Comparison of ENCODE assay signal across 1 cellular context in genomic region chr17:76946111-76946771, GRCh38.
TF ChIP-seq lines count a peak whose summit lies in the region.

No MANE protein-coding gene starts in this region.

TF ChIP-seq in HepG2, 621 proteins besides CTCF, POLR2A, EP300 and RAD21:
- no peak for TF ChIP-seq SP1 (IDR thresholded peaks at IDR 0.05)
- no peak for TF ChIP-seq SP1 (CRISPR knock-in tag; IDR thresholded peaks at IDR 0.05)
- TF ChIP-seq NCOA2 (CRISPR knock-in tag; IDR thresholded peaks at IDR 0.05), result no peak
- 0 out of 2 replicates have a peak, but pooled peaks have one; percentile 53 for TF ChIP-seq ZNF891 (CRISPR knock-in tag; IDR thresholded peaks at IDR 0.05)
- no peak for TF ChIP-seq SYNCRIP (IDR thresholded peaks at IDR 0.05; ENCODE audit: insufficient read depth, low read depth, low read length)
- no peak for TF ChIP-seq ZNF326 (CRISPR knock-in tag; IDR thresholded peaks at IDR 0.05; ENCODE audit: borderline replicate concordance)
